Comparison of ENCODE assay signal across 1 cellular context in the genomic region with DNA sequence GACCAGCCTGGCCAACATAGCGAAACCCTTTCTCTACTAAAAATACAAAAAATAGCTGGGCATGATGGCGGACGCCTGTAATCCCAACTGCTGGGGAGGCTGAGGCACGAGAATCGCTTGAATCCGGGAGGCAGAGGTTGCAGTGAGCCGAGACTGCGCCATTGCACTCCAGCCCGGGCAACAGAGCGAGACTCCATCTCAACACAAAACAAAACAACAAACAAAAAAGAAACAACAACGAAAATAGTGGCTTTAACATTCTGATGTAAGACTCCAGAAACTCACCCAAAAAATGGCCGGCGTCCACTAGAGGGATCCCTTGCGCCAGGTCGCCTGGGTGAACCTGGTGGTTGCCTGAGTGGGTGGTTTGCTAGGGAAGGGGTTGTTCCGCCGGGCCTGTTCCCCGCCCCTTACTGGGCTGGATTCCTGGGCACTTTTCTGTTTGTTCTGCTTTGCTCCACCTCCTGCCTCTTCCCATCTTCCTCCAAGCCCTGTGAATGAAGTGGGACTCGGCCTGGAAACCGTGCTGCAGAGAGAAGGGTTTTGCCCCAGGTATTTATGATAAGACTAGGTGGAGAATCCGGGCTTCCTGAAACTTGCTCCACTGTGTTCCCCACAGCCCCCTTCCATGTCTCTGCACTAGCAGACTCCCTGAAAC.
TF ChIP-seq lines count a peak whose summit lies in the region.

No MANE protein-coding gene starts in this region.

TF ChIP-seq in H1, 55 proteins besides CTCF, POLR2A, EP300 and RAD21:
- peak; percentile 52; the same call in 1 of the 2 replicates for TF ChIP-seq TAF1 (IDR thresholded peaks at IDR 0.05; ENCODE audit: low read depth, low read length)
- 0 out of 4 replicates have a peak, but pooled peaks of 1 of the 2 experiments have one; percentile 83 for TF ChIP-seq HDAC2 (IDR thresholded peaks at IDR 0.05; ENCODE audit: borderline replicate concordance in 1 of 2, low read depth in 2 of 2, low read length in 2 of 2)
- TF ChIP-seq CEBPB (IDR thresholded peaks at IDR 0.05; ENCODE audit: low read depth, low read length): peak; percentile 62
- TF ChIP-seq, protein P1, sequence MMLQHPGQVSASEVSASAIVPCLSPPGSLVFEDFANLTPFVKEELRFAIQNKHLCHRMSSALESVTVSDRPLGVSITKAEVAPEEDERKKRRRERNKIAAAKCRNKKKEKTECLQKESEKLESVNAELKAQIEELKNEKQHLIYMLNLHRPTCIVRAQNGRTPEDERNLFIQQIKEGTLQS (IDR thresholded peaks at IDR 0.05; ENCODE audit: insufficient read depth, low read depth, low read length): no peak
- peak; percentile 75; the same call in 1 of the 2 replicates for TF ChIP-seq EGR1 (IDR thresholded peaks at IDR 0.05; ENCODE audit: borderline replicate concordance, low read depth, low read length)
- TF ChIP-seq BRCA1 (IDR thresholded peaks at IDR 0.05; ENCODE audit: low read depth, low read length): no peak
- peak; percentile 88 for TF ChIP-seq YY1 (IDR thresholded peaks at IDR 0.05; ENCODE audit: low read depth, low read length)
- peak; percentile 25; the same call in 1 of the 2 replicates for TF ChIP-seq BACH1 (IDR thresholded peaks at IDR 0.05; ENCODE audit: low read length)
